ENCODE assay signal across 8 cellular contexts in genomic region chr21:43938751-43939442, GRCh38.
A peak's percentile ranks its signal among the peaks of the same experiment; 100 is the strongest.
DNase-seq lines count a peak whose midpoint lies in the region; ATAC-seq and TF ChIP-seq lines count a peak whose summit lies in the region.

No MANE protein-coding gene starts in this region.

- no peaks in the 10 kb centered on the region for H3K9me3 ChIP-seq in HUES48 (ENCODE audit: control insufficient read depth, insufficient read depth, low read length)
- H3K9me3 ChIP-seq in gastrocnemius medialis, result no peaks in the 10 kb centered on the region

- peak in 1 of 2 donors; percentile 33 for TF ChIP-seq POLR2A in gastrocnemius medialis (IDR thresholded peaks at IDR 0.05)

- intact Hi-C loops in gastrocnemius medialis (cut with DNase I; ENCODE audit: low total_unique reads), result loop anchor here (1.0 to 2.0 kb wide), 3 partner anchors 36 to 128 kb away; partner anchors contain the start of gene AGPAT3

- H3K27ac ChIP-seq in HUES48 (ENCODE audit: low read depth, low read length) (no peak overlapping the region), gastrocnemius medialis (peak overlapping the region; percentile 70 to 98 (median 85))

- H3K4me1 ChIP-seq in HUES48 (ENCODE audit: control insufficient read depth, insufficient read depth, low read length), result peaks cover 5% of the 10 kb centered on the region; the same call in 1 of the 2 replicates
- H3K4me1 ChIP-seq in gastrocnemius medialis, result peaks cover 33 to 56% of the 10 kb centered on the region in 2 donors

- peak; percentile 75 for ATAC-seq in GM21381 (IDR thresholded peaks at IDR 0.05; ENCODE audit: unreplicated experiment)
- ATAC-seq in gastrocnemius medialis, result peak; percentile 68 to 70

- H3K4me3 ChIP-seq in HUES48 (ENCODE audit: low read depth, low read length) (0 out of 2 replicates have a peak overlapping the region, but pooled peaks have one; percentile 24), gastrocnemius medialis (peak overlapping the region; percentile 43 to 50 (median 47))

- H3K36me3 ChIP-seq in HUES48 (ENCODE audit: control insufficient read depth, insufficient read depth, low read length) (no peaks in the 10 kb centered on the region), gastrocnemius medialis (no peaks in the 10 kb centered on the region)

- H3K27me3 ChIP-seq in HUES48 (ENCODE audit: control insufficient read depth, insufficient read depth, low read length) (no peaks in the 10 kb centered on the region), gastrocnemius medialis (no peaks in the 10 kb centered on the region)

- peak; percentile 66 for DNase-seq in DMS53 treated with DMSO at 0.1 percent for 48 hours (lab: John Stamatoyannopoulos, UW; ENCODE audit: unreplicated experiment)
- peak; percentile 87 for DNase-seq in T follicular helper cell (ENCODE audit: low read depth)
- DNase-seq in amniotic epithelial cell (ENCODE audit: low read depth), result peak; percentile 67
- peak; percentile 27 for DNase-seq in hepatic stellate cell (ENCODE audit: low spot score)
- DNase-seq in gastrocnemius medialis, result peak; percentile 61 to 82
- no peak for DNase-seq in NCI-H146 treated with DMSO at 0.1 percent for 48 hours (lab: John Stamatoyannopoulos, UW; ENCODE audit: unreplicated experiment)

- peak; percentile 91 to 97 (median 94) for TF ChIP-seq CTCF in gastrocnemius medialis (IDR thresholded peaks at IDR 0.05 in 4 of 5, conservative IDR thresholded peaks at IDR 0.05 in 1 of 5)

- no peak overlapping the region; the same call in 1 of the 2 replicates for H3K9ac ChIP-seq in HUES48 (ENCODE audit: low read depth, low read length)

- in situ Hi-C loops in gastrocnemius medialis (cut with MboI; ENCODE audit: low sequenced_read_pairs in 4 of 4), result loop anchor here in 1 of 4 donors (25.0 kb wide), 1 partner anchor 102 kb away; no protein-coding TSS in a partner anchor
